Comparison of ENCODE assay signal across 9 cellular contexts in the genomic region with DNA sequence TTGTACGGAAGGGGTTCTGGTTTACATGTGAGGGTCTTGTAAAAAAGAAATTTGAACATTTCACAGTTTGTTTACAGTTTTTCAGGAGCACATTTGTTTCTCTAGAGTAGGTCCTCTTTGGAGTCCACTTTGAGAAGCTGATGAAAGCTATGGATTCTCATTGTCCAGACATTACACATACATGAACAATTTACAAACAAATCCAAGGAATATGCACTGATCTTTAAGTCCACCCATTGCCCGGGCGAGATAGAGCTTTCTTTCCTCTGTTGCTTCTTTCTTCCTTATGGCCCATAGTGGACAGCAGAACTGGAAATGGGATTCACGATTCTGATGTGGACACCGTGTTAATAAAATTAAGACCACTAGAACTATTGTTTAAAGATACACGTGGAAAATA. TPM values are rescaled to one million over a fixed set of nuclear protein-coding genes. Genes with fewer than 3 reads are reported as not detected.
DNase-seq lines count a peak whose midpoint lies in the region; ATAC-seq and TF ChIP-seq lines count a peak whose summit lies in the region.
"Had no signal": no experiment of that assay in that cellular context is flagged by ENCODE, and none has a peak within 500 bp of the region (broad histone marks: within the 10 kb centered on the region; RNA-seq: fewer than 3 reads in every experiment).

No MANE protein-coding gene starts in this region.

- no peaks in the 10 kb centered on the region for H3K9me3 ChIP-seq in aorta (ENCODE audit: control insufficient read depth, low read length)

- no peaks in the 10 kb centered on the region for H3K36me3 ChIP-seq in aorta (ENCODE audit: control insufficient read depth in 1 of 2, insufficient read depth in 2 of 2, low read length in 1 of 2)

- no peak overlapping the region for H3K27ac ChIP-seq in aorta (ENCODE audit: low read depth in 1 of 2, low read length in 2 of 2)

- DNase-seq in CD14-positive monocyte (ENCODE audit: low spot score) (no peak), chondrocyte (ENCODE audit: low spot score) (no peak), neural crest cell (ENCODE audit: low read depth, low spot score) (no peak), NCI-H2227 (lab: John Stamatoyannopoulos, UW; ENCODE audit: unreplicated experiment) (no peak), aorta (no peak)
- no peak for DNase-seq in Jurkat, Clone E6-1 (ENCODE audit: low read depth, low spot score)
- DNase-seq: activated effector memory CD4-positive, alpha-beta T cell treated with anti-CD3 and anti-CD28 coated beads, Interleukin-2, amount 50 U/mL, for 16 hours had no signal

- H3K36me3 Mint-ChIP-seq in CD14-positive monocyte (peaks cover 7 to 17% of the 10 kb centered on the region in 2 donors), chondrocyte (ENCODE audit: low read depth) (no peaks in the 10 kb centered on the region), neural crest cell (ENCODE audit: low read depth) (no peaks in the 10 kb centered on the region)

- H3K4me1 Mint-ChIP-seq in CD14-positive monocyte, result peaks cover 59% of the 10 kb centered on the region
- peaks cover 39% of the 10 kb centered on the region for H3K4me1 Mint-ChIP-seq in chondrocyte (ENCODE audit: low read depth)
- peaks cover 28% of the 10 kb centered on the region for H3K4me1 Mint-ChIP-seq in neural crest cell

- no peak for TF ChIP-seq CTCF in CD14-positive monocyte (IDR thresholded peaks at IDR 0.05)
- TF ChIP-seq CTCF in chondrocyte (IDR thresholded peaks at IDR 0.05), result no peak
- no peak for TF ChIP-seq CTCF in neural crest cell (conservative IDR thresholded peaks at IDR 0.05)

- WGBS in aorta, 2 donors, result 50 to 53% methylated on average over 6 of the region's 6 CpGs

- peak overlapping the region; percentile 70 for H3K4me3 ChIP-seq in Jurkat, Clone E6-1 (ENCODE audit: low read length)
- peak overlapping the region in 1 of 2 donors; percentile 99 for H3K4me3 ChIP-seq in aorta (ENCODE audit: low read length in 2 of 2)

- ATAC-seq in GM19455 (IDR thresholded peaks at IDR 0.05; ENCODE audit: unreplicated experiment), result no peak
- no peak for ATAC-seq in aorta (ENCODE audit: low FRiP score)
- no peak for ATAC-seq in GM18519 (IDR thresholded peaks at IDR 0.05; ENCODE audit: low FRiP score, unreplicated experiment)

- H3K27me3 Mint-ChIP-seq in CD14-positive monocyte (ENCODE audit: low read depth in 3 of 3), result peaks cover 0 to 2% (median 0%) of the 10 kb centered on the region in 3 donors
- no peaks in the 10 kb centered on the region for H3K27me3 Mint-ChIP-seq in chondrocyte (ENCODE audit: low read depth)
- no peaks in the 10 kb centered on the region for H3K27me3 Mint-ChIP-seq in neural crest cell (ENCODE audit: low read depth)

- peak overlapping the region; percentile 91 to 96 for H3K4me3 Mint-ChIP-seq in CD14-positive monocyte
- peak overlapping the region; percentile 95 for H3K4me3 Mint-ChIP-seq in chondrocyte (ENCODE audit: unreplicated experiment)
- H3K4me3 Mint-ChIP-seq in neural crest cell, result peak overlapping the region; percentile 98

- H3K9me3 Mint-ChIP-seq in CD14-positive monocyte (peaks cover 0 to 1% (median 0%) of the 10 kb centered on the region in 7 donors), chondrocyte (ENCODE audit: low read depth) (peaks cover under 1% of the 10 kb centered on the region), neural crest cell (no peaks in the 10 kb centered on the region)

- no peaks in the 10 kb centered on the region for H3K27me3 ChIP-seq in aorta (ENCODE audit: control insufficient read depth in 1 of 2, insufficient read depth in 2 of 2, low read length in 1 of 2)

- H3K4me1 ChIP-seq in aorta (ENCODE audit: control insufficient read depth in 1 of 2, insufficient read depth in 2 of 2, low read length in 2 of 2), result peaks cover 3 to 9% of the 10 kb centered on the region in 2 donors

- peak overlapping the region in 6 of 7 donors; percentile 75 to 96 (median 82) for H3K27ac Mint-ChIP-seq in CD14-positive monocyte
- peak overlapping the region; percentile 97 for H3K27ac Mint-ChIP-seq in chondrocyte (ENCODE audit: unreplicated experiment)
- no peak overlapping the region for H3K27ac Mint-ChIP-seq in neural crest cell (ENCODE audit: unreplicated experiment)

- intact Hi-C loops in CD14-positive monocyte (cut with micrococcal nuclease) (loop anchor here (5.0 to 10.0 kb wide), 2 partner anchors 70 to 143 kb away; partner anchors contain the start of gene MAP3K3 (in 1 of the 2)), aorta (cut with DNase I) (loop anchor here in 1 of 2 donors (5.0 kb wide), 1 partner anchor 50 kb away; the partner anchor contains the start of gene TACO1)

RNA-seq across cellular contexts. Expression of gene DCAF7, which starts 1.9 kb away (rescaled TPM):
- polyA plus RNA-seq in CD14-positive monocyte (10 to 100 TPM; 58.1 to 89.4 TPM), aorta (10 to 100 TPM; 11.0 to 14.7 TPM)
- polyA plus RNA-seq in Jurkat, Clone E6-1 (2012; ENCODE audit: insufficient read depth, insufficient read length), result 81.2 TPM
- total RNA-seq in chondrocyte (66.2 to 70.4 TPM (median 69.3 TPM) in 3 replicates), neural crest cell (146 TPM in 2 replicates), aorta (10 to 100 TPM; 39.3 to 52.7 TPM)

RNA-seq across cellular contexts. Expression of gene KCNH6, which starts 29.1 kb away (rescaled TPM):
- polyA plus RNA-seq in CD14-positive monocyte, result not detected
- not detected for polyA plus RNA-seq in Jurkat, Clone E6-1 (2012; ENCODE audit: insufficient read depth, insufficient read length)
- not detected in 3 replicates for total RNA-seq in chondrocyte
- 0.12 TPM in 1 of 2 replicates, not detected in the other for total RNA-seq in neural crest cell
- not detected for total RNA-seq in aorta
- not detected for polyA plus RNA-seq in aorta

RNA-seq across cellular contexts. Expression of gene TACO1, which starts 48.5 kb away (rescaled TPM):
- polyA plus RNA-seq in CD14-positive monocyte (10 to 100 TPM in 1 of 2 donors, 1 to 10 TPM in 1; 9.5 to 12.5 TPM), aorta (10 to 100 TPM; 13.1 to 17.5 TPM)
- polyA plus RNA-seq in Jurkat, Clone E6-1 (2012; ENCODE audit: insufficient read depth, insufficient read length), result 31.2 TPM
- total RNA-seq in chondrocyte (17.3 to 19.3 TPM (median 18.3 TPM) in 3 replicates), neural crest cell (24.3 and 24.4 TPM in 2 replicates), aorta (10 to 100 TPM; 10.8 to 11.0 TPM)
